Comparison of ENCODE assay signal across 9 cellular contexts in genomic region chr12:12467222-12467621, GRCh38.
DNase-seq lines count a peak whose midpoint lies in the region; ATAC-seq and TF ChIP-seq lines count a peak whose summit lies in the region.
"Had no signal": no experiment of that assay in that cellular context is flagged by ENCODE, and none has a peak within 500 bp of the region (broad histone marks: within the 10 kb centered on the region; RNA-seq: fewer than 3 reads in every experiment).

No MANE protein-coding gene starts in this region.

- H3K27me3 ChIP-seq in transverse colon = no peaks in the 10 kb centered on the region
- no peaks in the 10 kb centered on the region for H3K27me3 ChIP-seq in heart right ventricle
- H3K27me3 ChIP-seq in neuronal stem cell (ENCODE audit: control insufficient read depth in 3 of 3, insufficient read depth in 3 of 3, low read depth in 1 of 3, low read length in 3 of 3) = no peaks in the 10 kb centered on the region

- no peak overlapping the region for H4K8ac ChIP-seq in neuronal stem cell (ENCODE audit: low read depth, low read length)

- no peak overlapping the region for H3K23ac ChIP-seq in neuronal stem cell (ENCODE audit: low read depth, low read length, poor library complexity)

- H3K4ac ChIP-seq in neuronal stem cell (ENCODE audit: low read length) = no peak overlapping the region

- no peak overlapping the region for H2AFZ ChIP-seq in neuronal stem cell (ENCODE audit: low read length)

- peak overlapping the region in 3 of 4 donors; percentile 6 to 36 (median 27) for H3K27ac ChIP-seq in transverse colon
- peak overlapping the region in 1 of 10 donors; percentile 80 for H3K27ac ChIP-seq in heart right ventricle
- no peak overlapping the region for H3K27ac ChIP-seq in neuronal stem cell (replicated peaks; ENCODE audit: low read length)

- WGBS in transverse colon (ENCODE audit: low coverage in 1 of 2), 2 donors = 78 to 88% methylated on average over 2 to 5 of the region's 5 CpGs
- WGBS in heart right ventricle, 2 donors = 93 to 95% methylated on average over 5 of the region's 5 CpGs
- no CpG with 5 or more reads among the region's 5 CpGs for WGBS in neuronal stem cell (ENCODE audit: extremely low coverage in 2 of 2, insufficient read length in 2 of 2, insufficient replicate concordance in 1 of 2), 2 donors

- H2BK5ac ChIP-seq in neuronal stem cell (ENCODE audit: low read length) = no peak overlapping the region

- no peak overlapping the region for H3K4me2 ChIP-seq in neuronal stem cell (ENCODE audit: insufficient read depth, low read length, poor library complexity, severe bottlenecking)

- no peak for ATAC-seq in heart right ventricle

- H3K36me3 ChIP-seq in transverse colon (no peaks in the 10 kb centered on the region), heart right ventricle (peaks cover 0 to 41% (median 4%) of the 10 kb centered on the region in 9 donors), neuronal stem cell (replicated peaks in 1 of 2; ENCODE audit: control insufficient read depth in 2 of 2, insufficient read depth in 2 of 2, low read length in 2 of 2) (peaks cover 0 to 4% of the 10 kb centered on the region in 2 donors)

- no peak overlapping the region for H2BK12ac ChIP-seq in neuronal stem cell (ENCODE audit: low read length)

- no peak overlapping the region for H2AK5ac ChIP-seq in neuronal stem cell (ENCODE audit: low read depth, low read length)

- H3K9me3 ChIP-seq in transverse colon (no peaks in the 10 kb centered on the region), heart right ventricle (no peaks in the 10 kb centered on the region), neuronal stem cell (replicated peaks in 1 of 2; ENCODE audit: control insufficient read depth in 2 of 2, insufficient read depth in 1 of 2, low read depth in 1 of 2, low read length in 2 of 2) (peaks cover 4 to 6% of the 10 kb centered on the region in 2 donors)

- H2BK120ac ChIP-seq in neuronal stem cell (ENCODE audit: low read depth, low read length) = no peak overlapping the region

- in situ Hi-C loops in transverse colon (cut with MboI; ENCODE audit: low pct_ligation_motif_present in 1 of 4, low pct_unique_long_range_greater_than_20kb in 1 of 4, low sequenced_read_pairs in 3 of 4) = no loop called here

- no peak overlapping the region for H3K14ac ChIP-seq in neuronal stem cell (ENCODE audit: low read length)

- H3K79me1 ChIP-seq in neuronal stem cell (ENCODE audit: low read depth, low read length) = no peaks in the 10 kb centered on the region

- TF ChIP-seq EP300 in transverse colon (IDR thresholded peaks at IDR 0.05; ENCODE audit: low read depth) = no peak

- H3K4me3 ChIP-seq in transverse colon (no peak overlapping the region), heart right ventricle (no peak overlapping the region), neuronal stem cell (ENCODE audit: low read length in 2 of 2) (no peak overlapping the region)

- no peak for TF ChIP-seq POLR2A in transverse colon (IDR thresholded peaks at IDR 0.05)

- H3K18ac ChIP-seq in neuronal stem cell (ENCODE audit: low read length) = no peak overlapping the region

- no peak overlapping the region for H4K91ac ChIP-seq in neuronal stem cell (ENCODE audit: low read depth, low read length, poor library complexity)

- intact Hi-C loops in transverse colon (cut with DNase I; ENCODE audit: low total_unique reads) = no loop called here
- intact Hi-C loops in heart right ventricle (cut with DNase I) = no loop called here

- DNase-seq in activated gamma-delta T cell treated with Interleukin-2 at 50 U/mL for 16 hours (peak; percentile 31), activated gamma-delta T cell (lab: John Stamatoyannopoulos, UW) (no peak), myocyte (ENCODE audit: low read depth) (peak; percentile 73), transverse colon (no peak), heart right ventricle (no peak), neuronal stem cell (ENCODE audit: low spot score) (no peak), occipital lobe (lab: John Stamatoyannopoulos, UW) (no peak)
- peak; percentile 38 for DNase-seq in activated effector memory CD4-positive, alpha-beta T cell treated with Interleukin-2 at 50 U/mL for 16 hours
- DNase-seq: NCI-H1092 had no signal

- no peak overlapping the region for H2BK15ac ChIP-seq in neuronal stem cell (ENCODE audit: low read length)

- H3K4me1 ChIP-seq in transverse colon (no peaks in the 10 kb centered on the region), heart right ventricle (peaks cover 0 to 31% (median 0%) of the 10 kb centered on the region in 9 donors), neuronal stem cell (ENCODE audit: control insufficient read depth in 2 of 2, insufficient read depth in 1 of 2, low read depth in 1 of 2, low read length in 2 of 2) (no peaks in the 10 kb centered on the region)

- H3K9ac ChIP-seq in neuronal stem cell (ENCODE audit: low read depth, low read length, poor library complexity) = no peak overlapping the region

- TF ChIP-seq CTCF in transverse colon (IDR thresholded peaks at IDR 0.05) (no peak), heart right ventricle (IDR thresholded peaks at IDR 0.05) (no peak)

Comparison
In these comparisons a context has a peak if more than half of its experiments do, and no peak if none do; other contexts are left out.
1. DNase-seq: peak in activated gamma-delta T cell treated with Interleukin-2 at 50 U/mL for 16 hours (single experiment), activated effector memory CD4-positive, alpha-beta T cell treated with Interleukin-2 at 50 U/mL for 16 hours (single experiment) and myocyte (single experiment); none in activated gamma-delta T cell (single experiment), transverse colon (single experiment), heart right ventricle (0 of 2), neuronal stem cell (single experiment) and occipital lobe (single experiment).